ENCODE assay signal across 8 cellular contexts in genomic region chr2:45681675-45682074, GRCh38. TPM values are rescaled to one million over a fixed set of nuclear protein-coding genes. Genes with fewer than 3 reads are reported as not detected.
DNase-seq lines count a peak whose midpoint lies in the region; ATAC-seq and TF ChIP-seq lines count a peak whose summit lies in the region.

No MANE protein-coding gene starts in this region.

- H3K79me2 ChIP-seq in HCT116 (ENCODE audit: insufficient read depth, low read length) (peaks cover 40% of the 10 kb centered on the region), PC-3 (ENCODE audit: low read length) (peaks cover 8% of the 10 kb centered on the region; the same call in 1 of the 2 replicates)

- H3K9ac ChIP-seq in HCT116 (ENCODE audit: low read length) (peak overlapping the region; percentile 42), PC-3 (ENCODE audit: low read length) (no peak overlapping the region)

- CTCF ChIA-PET in HCT116 (lab: Charles Lee), result no interaction called here
- CTCF ChIA-PET in PC-3 (lab: Charles Lee), result no interaction called here

- BruUV-seq in HCT116 (replicated peaks; lab: Mats Ljungman, UMichigan) (no TSS peak), PC-3 (replicated peaks; lab: Mats Ljungman, UMichigan) (no TSS peak)

- no peak for TF ChIP-seq POLR2A in HCT116 (IDR thresholded peaks at IDR 0.05; ENCODE audit: borderline replicate concordance, extremely low read depth, insufficient read depth, insufficient read length)

- H3K4me2 ChIP-seq in HCT116 (ENCODE audit: low read length) (peak overlapping the region; percentile 74), PC-3 (ENCODE audit: low read length) (peak overlapping the region; percentile 49)

- H3K27ac ChIP-seq in HCT116 (ENCODE audit: low read depth, low read length) (peak overlapping the region; percentile 69), PC-3 (ENCODE audit: low read length) (peak overlapping the region; percentile 55)

- H3K4me1 ChIP-seq in HCT116 (ENCODE audit: control insufficient read depth in 1 of 2, insufficient read depth in 2 of 2, low read length in 2 of 2) (peaks cover 32 to 68% of the 10 kb centered on the region in 2 experiments), PC-3 (ENCODE audit: insufficient read depth, low read length) (peaks cover 23% of the 10 kb centered on the region)

- H2AFZ ChIP-seq in HCT116 (ENCODE audit: low read depth, low read length, poor library complexity, severe bottlenecking), result no peak overlapping the region
- H2AFZ ChIP-seq in PC-3 (ENCODE audit: low read length), result no peak overlapping the region

- peak; percentile 59 for DNase-seq in GM10266 (ENCODE audit: extremely low spot score)
- peak; percentile 81 for DNase-seq in HCT116 (ENCODE audit: low read depth, low spot score)
- DNase-seq in PC-3, result peak; percentile 92
- peak; percentile 37 for DNase-seq in fibroblast of the conjunctiva (ENCODE audit: low read depth)
- peak; percentile 71 for DNase-seq in stromal cell of bone marrow (ENCODE audit: low read depth)
- DNase-seq in OCI-M2 (lab: John Stamatoyannopoulos, UW; ENCODE audit: unreplicated experiment), result no peak
- no peak for DNase-seq in NCI-H146 treated with DMSO at 0.1 percent for 48 hours (lab: John Stamatoyannopoulos, UW; ENCODE audit: unreplicated experiment)

- ATAC-seq in HCT116 (peak; percentile 91), PC-3 (peak; percentile 99), GM19455 (IDR thresholded peaks at IDR 0.05; ENCODE audit: unreplicated experiment) (no peak)

- intact Hi-C loops in HCT116 (cut with micrococcal nuclease), result no loop called here
- intact Hi-C loops in PC-3 (cut with micrococcal nuclease), result no loop called here

- H3K9me2 ChIP-seq in HCT116 (ENCODE audit: insufficient read depth) (no peaks in the 10 kb centered on the region), PC-3 (replicated peaks; ENCODE audit: low read length) (no peaks in the 10 kb centered on the region)

- POLR2A ChIA-PET in HCT116 (lab: Charles Lee) (no interaction called here), PC-3 (lab: Charles Lee; ENCODE audit: unreplicated experiment) (no interaction called here)

- TF ChIP-seq CTCF in GM10266 (IDR thresholded peaks at IDR 0.05; ENCODE audit: control insufficient read depth, insufficient read depth, low read depth, missing control alignments) (no peak), HCT116 (IDR thresholded peaks at IDR 0.05 in 2 of 3, conservative IDR thresholded peaks at IDR 0.05 in 1 of 3; ENCODE audit: borderline replicate concordance in 1 of 3, insufficient read depth in 1 of 3, low read depth in 2 of 3, low read length in 2 of 3) (no peak), PC-3 (conservative IDR thresholded peaks at IDR 0.05; ENCODE audit: low read depth, low read length) (no peak)

- RAD21 ChIA-PET in HCT116 (lab: Charles Lee; ENCODE audit: low non-redundant PET in 1 of 2, low total read pairs in 2 of 2, uncharacterized antibody in 2 of 2, unreplicated experiment in 2 of 2), result no interaction called here

- peak overlapping the region in 1 of 2 experiments; percentile 35; a peak in 2 of 4 replicates for H3K4me3 ChIP-seq in HCT116 (replicated peaks in 1 of 2; ENCODE audit: low read depth in 1 of 2, low read length in 2 of 2)
- H3K4me3 ChIP-seq in PC-3 (ENCODE audit: low read length), result no peak overlapping the region

- H3K9me3 ChIP-seq in HCT116 (ENCODE audit: control insufficient read depth in 1 of 2, insufficient read depth in 1 of 2, low read depth in 1 of 2, low read length in 2 of 2), result no peaks in the 10 kb centered on the region
- no peaks in the 10 kb centered on the region for H3K9me3 ChIP-seq in PC-3 (ENCODE audit: low read length)

- no peaks in the 10 kb centered on the region for H3K36me3 ChIP-seq in HCT116 (ENCODE audit: control insufficient read depth in 1 of 2, insufficient read depth in 2 of 2, low read length in 2 of 2)
- no peaks in the 10 kb centered on the region for H3K36me3 ChIP-seq in PC-3 (ENCODE audit: low read depth, low read length)

- H3K27me3 ChIP-seq in HCT116 (ENCODE audit: insufficient read depth, low read length) (no peaks in the 10 kb centered on the region), PC-3 (ENCODE audit: low read length) (no peaks in the 10 kb centered on the region)

- H4K20me1 ChIP-seq in HCT116 (ENCODE audit: insufficient read depth) (no peaks in the 10 kb centered on the region; the same call in 1 of the 2 replicates), PC-3 (ENCODE audit: low read length) (no peaks in the 10 kb centered on the region)

- no peak for TF ChIP-seq RAD21 in HCT116 (IDR thresholded peaks at IDR 0.05; ENCODE audit: low read depth)

- no peaks in the 10 kb centered on the region for H3F3A ChIP-seq in PC-3 (ENCODE audit: low read length, unreplicated experiment)

TF ChIP-seq in HCT116, 20 proteins besides CTCF, POLR2A, EP300 and RAD21:
- TF ChIP-seq ELF1 (IDR thresholded peaks at IDR 0.05; ENCODE audit: borderline replicate concordance, low read depth) (no peak), EZH2 (IDR thresholded peaks at IDR 0.05) (no peak), FOSL1 (IDR thresholded peaks at IDR 0.05; ENCODE audit: low read depth) (peak; percentile 82), TCF7L2 (IDR thresholded peaks at IDR 0.05; ENCODE audit: borderline replicate concordance, extremely low read depth, insufficient read depth, insufficient read length) (no peak), SIN3A (IDR thresholded peaks at IDR 0.05; ENCODE audit: low read depth) (peak; percentile 57; the same call in 1 of the 2 replicates), SRF (IDR thresholded peaks at IDR 0.05; ENCODE audit: low read depth) (peak; percentile 13; the same call in 1 of the 2 replicates), ZNF274 (IDR thresholded peaks at IDR 0.05; ENCODE audit: low read depth, low read length) (no peak), CBX3 (IDR thresholded peaks at IDR 0.05; ENCODE audit: low read depth) (peak; percentile 91), CEBPB (IDR thresholded peaks at IDR 0.05; ENCODE audit: low read depth) (peak; percentile 37; the same call in 1 of the 2 replicates), JUND (IDR thresholded peaks at IDR 0.05) (peak; percentile 90), MAX (IDR thresholded peaks at IDR 0.05) (peak; percentile 80), ZFX (IDR thresholded peaks at IDR 0.05) (no peak), YY1 (IDR thresholded peaks at IDR 0.05; ENCODE audit: extremely low read depth, insufficient replicate concordance, low read depth, low read length) (no peak), EZH2phosphoT487 (IDR thresholded peaks at IDR 0.05; ENCODE audit: borderline replicate concordance) (no peak), SP1 (IDR thresholded peaks at IDR 0.05; ENCODE audit: low read depth) (peak; percentile 81; the same call in 1 of the 2 replicates), POLR2AphosphoS5 (IDR thresholded peaks at IDR 0.05; ENCODE audit: low read depth, low read length) (peak; percentile 78), EGR1 (IDR thresholded peaks at IDR 0.05; ENCODE audit: low read depth) (no peak)
- TF ChIP-seq, protein P1, sequence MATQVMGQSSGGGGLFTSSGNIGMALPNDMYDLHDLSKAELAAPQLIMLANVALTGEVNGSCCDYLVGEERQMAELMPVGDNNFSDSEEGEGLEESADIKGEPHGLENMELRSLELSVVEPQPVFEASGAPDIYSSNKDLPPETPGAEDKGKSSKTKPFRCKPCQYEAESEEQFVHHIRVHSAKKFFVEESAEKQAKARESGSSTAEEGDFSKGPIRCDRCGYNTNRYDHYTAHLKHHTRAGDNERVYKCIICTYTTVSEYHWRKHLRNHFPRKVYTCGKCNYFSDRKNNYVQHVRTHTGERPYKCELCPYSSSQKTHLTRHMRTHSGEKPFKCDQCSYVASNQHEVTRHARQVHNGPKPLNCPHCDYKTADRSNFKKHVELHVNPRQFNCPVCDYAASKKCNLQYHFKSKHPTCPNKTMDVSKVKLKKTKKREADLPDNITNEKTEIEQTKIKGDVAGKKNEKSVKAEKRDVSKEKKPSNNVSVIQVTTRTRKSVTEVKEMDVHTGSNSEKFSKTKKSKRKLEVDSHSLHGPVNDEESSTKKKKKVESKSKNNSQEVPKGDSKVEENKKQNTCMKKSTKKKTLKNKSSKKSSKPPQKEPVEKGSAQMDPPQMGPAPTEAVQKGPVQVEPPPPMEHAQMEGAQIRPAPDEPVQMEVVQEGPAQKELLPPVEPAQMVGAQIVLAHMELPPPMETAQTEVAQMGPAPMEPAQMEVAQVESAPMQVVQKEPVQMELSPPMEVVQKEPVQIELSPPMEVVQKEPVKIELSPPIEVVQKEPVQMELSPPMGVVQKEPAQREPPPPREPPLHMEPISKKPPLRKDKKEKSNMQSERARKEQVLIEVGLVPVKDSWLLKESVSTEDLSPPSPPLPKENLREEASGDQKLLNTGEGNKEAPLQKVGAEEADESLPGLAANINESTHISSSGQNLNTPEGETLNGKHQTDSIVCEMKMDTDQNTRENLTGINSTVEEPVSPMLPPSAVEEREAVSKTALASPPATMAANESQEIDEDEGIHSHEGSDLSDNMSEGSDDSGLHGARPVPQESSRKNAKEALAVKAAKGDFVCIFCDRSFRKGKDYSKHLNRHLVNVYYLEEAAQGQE (IDR thresholded peaks at IDR 0.05; ENCODE audit: low read depth), result no peak
- TF ChIP-seq, protein P2, sequence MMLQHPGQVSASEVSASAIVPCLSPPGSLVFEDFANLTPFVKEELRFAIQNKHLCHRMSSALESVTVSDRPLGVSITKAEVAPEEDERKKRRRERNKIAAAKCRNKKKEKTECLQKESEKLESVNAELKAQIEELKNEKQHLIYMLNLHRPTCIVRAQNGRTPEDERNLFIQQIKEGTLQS (IDR thresholded peaks at IDR 0.05), result no peak
- TF ChIP-seq, protein P3, sequence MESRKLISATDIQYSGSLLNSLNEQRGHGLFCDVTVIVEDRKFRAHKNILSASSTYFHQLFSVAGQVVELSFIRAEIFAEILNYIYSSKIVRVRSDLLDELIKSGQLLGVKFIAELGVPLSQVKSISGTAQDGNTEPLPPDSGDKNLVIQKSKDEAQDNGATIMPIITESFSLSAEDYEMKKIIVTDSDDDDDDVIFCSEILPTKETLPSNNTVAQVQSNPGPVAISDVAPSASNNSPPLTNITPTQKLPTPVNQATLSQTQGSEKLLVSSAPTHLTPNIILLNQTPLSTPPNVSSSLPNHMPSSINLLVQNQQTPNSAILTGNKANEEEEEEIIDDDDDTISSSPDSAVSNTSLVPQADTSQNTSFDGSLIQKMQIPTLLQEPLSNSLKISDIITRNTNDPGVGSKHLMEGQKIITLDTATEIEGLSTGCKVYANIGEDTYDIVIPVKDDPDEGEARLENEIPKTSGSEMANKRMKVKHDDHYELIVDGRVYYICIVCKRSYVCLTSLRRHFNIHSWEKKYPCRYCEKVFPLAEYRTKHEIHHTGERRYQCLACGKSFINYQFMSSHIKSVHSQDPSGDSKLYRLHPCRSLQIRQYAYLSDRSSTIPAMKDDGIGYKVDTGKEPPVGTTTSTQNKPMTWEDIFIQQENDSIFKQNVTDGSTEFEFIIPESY (IDR thresholded peaks at IDR 0.05; ENCODE audit: extremely low read depth, insufficient replicate concordance, low read length), result no peak
TF ChIP-seq in HCT116: peak in this region for 9.

RNA-seq across cellular contexts. Expression of gene PRKCE, which starts 30.2 kb away (rescaled TPM):
- 14.8 TPM for total RNA-seq in HCT116 (2021; ENCODE audit: unreplicated experiment)
- 6.2 and 6.4 TPM in 2 replicates for polyA plus RNA-seq in HCT116 (2012)
- 4.4 and 7.0 TPM in 2 replicates for total RNA-seq in PC-3 (2014; rRNA removed)

Comparison
In these comparisons a context has a peak if more than half of its experiments do, and no peak if none do; other contexts are left out.
1. DNase-seq: peak in GM10266 (single experiment), HCT116 (single experiment), PC-3 (single experiment), fibroblast of the conjunctiva (single experiment) and stromal cell of bone marrow (single experiment); none in OCI-M2 (single experiment) and NCI-H146 treated with DMSO at 0.1 percent for 48 hours (single experiment).